Comparison of ENCODE assay signal across 10 cellular contexts in genomic region chr2:109447251-109447661, GRCh38.
A peak's percentile ranks its signal among the peaks of the same experiment; 100 is the strongest.
DNase-seq lines count a peak whose midpoint lies in the region; ATAC-seq lines count a peak whose summit lies in the region.
"Had no signal": no experiment of that assay in that cellular context is flagged by ENCODE, and none has a peak within 500 bp of the region (broad histone marks: within the 10 kb centered on the region; RNA-seq: fewer than 3 reads in every experiment).

No MANE protein-coding gene starts in this region.

- no peak overlapping the region for H3K4me3 ChIP-seq in skeletal muscle satellite cell (ENCODE audit: low read length)
- H3K4me3 ChIP-seq: ovary had no signal

- H3K4me2 ChIP-seq in skeletal muscle satellite cell (ENCODE audit: low read length) = peak overlapping the region; percentile 56

- H3K9ac ChIP-seq in skeletal muscle satellite cell (ENCODE audit: low read depth, low read length) = peak overlapping the region; percentile 74

- peaks cover 17% of the 10 kb centered on the region for H3K9me3 ChIP-seq in skeletal muscle satellite cell (replicated peaks; ENCODE audit: low read length)
- H3K9me3 ChIP-seq: ovary had no signal

- peaks cover 45% of the 10 kb centered on the region for H3K4me1 ChIP-seq in skeletal muscle satellite cell (ENCODE audit: control insufficient read depth, insufficient read depth, low read length)

- peak; percentile 97 for DNase-seq in GM04504 (ENCODE audit: low read depth)
- peak; percentile 58 for DNase-seq in T1000 (lab: John Stamatoyannopoulos, UW)
- peak; percentile 97 for DNase-seq in glomerular visceral epithelial cell (ENCODE audit: extremely low spot score)
- DNase-seq in NCI-H2029 (lab: John Stamatoyannopoulos, UW) = no peak
- no peak for DNase-seq in amygdala (lab: John Stamatoyannopoulos, UW)
- DNase-seq: NCI-H2107, ovary had no signal

- H3K36me3 ChIP-seq in skeletal muscle satellite cell (ENCODE audit: insufficient read depth, low read length) = peaks cover 45% of the 10 kb centered on the region
- H3K36me3 ChIP-seq: ovary had no signal

- no peaks in the 10 kb centered on the region for H3K27me3 ChIP-seq in skeletal muscle satellite cell (ENCODE audit: control insufficient read depth, insufficient read depth, low read length)
- H3K27me3 ChIP-seq: ovary had no signal

- ATAC-seq in HG02588 (IDR thresholded peaks at IDR 0.05; ENCODE audit: unreplicated experiment) (no peak), GM19035 (IDR thresholded peaks at IDR 0.05; ENCODE audit: unreplicated experiment) (no peak)

Comparison
In these comparisons a context has a peak if more than half of its experiments do, and no peak if none do; other contexts are left out.
1. DNase-seq: peak in GM04504 (single experiment), T1000 (single experiment) and glomerular visceral epithelial cell (single experiment); none in NCI-H2029 (single experiment) and amygdala (0 of 56).